Comparison of ENCODE assay signal across 20 cellular contexts in the genomic region with DNA sequence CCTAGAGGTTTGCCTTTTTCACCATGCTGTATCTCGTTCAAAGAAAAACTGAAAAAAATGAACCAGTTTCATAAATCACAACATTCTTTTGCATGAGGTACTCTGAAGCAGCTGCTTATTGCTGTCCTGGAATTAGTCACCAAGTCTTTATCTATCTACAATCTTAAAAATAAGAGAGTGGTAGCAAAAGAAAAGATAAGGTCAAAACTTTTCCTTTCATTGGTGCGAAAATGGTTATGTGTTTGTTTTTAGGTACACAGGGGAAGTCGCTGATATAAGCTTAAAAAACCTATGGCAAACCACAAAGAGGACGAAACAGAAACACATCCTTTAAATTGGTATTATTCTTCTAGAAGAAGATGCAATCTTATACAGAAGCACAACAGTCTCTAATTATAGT. TPM values are rescaled to one million over a fixed set of nuclear protein-coding genes. Genes with fewer than 3 reads are reported as not detected.
DNase-seq lines count a peak whose midpoint lies in the region; ATAC-seq lines count a peak whose summit lies in the region.
"Had no signal": no experiment of that assay in that cellular context is flagged by ENCODE, and none has a peak within 500 bp of the region (broad histone marks: within the 10 kb centered on the region; RNA-seq: fewer than 3 reads in every experiment).

No MANE protein-coding gene starts in this region.

- H3K27ac Mint-ChIP-seq in activated naive CD8-positive, alpha-beta T cell treated with anti-CD3 and anti-CD28 coated beads for 36 hours: no peak overlapping the region
- H3K27ac Mint-ChIP-seq: activated naive CD4-positive, alpha-beta T cell treated with anti-CD3 and anti-CD28 coated beads for 36 hours; CD8-positive, alpha-beta T cell had no signal

- no peak for DNase-seq in NK-92 treated with Interleukin-12 subunit alpha and Interleukin-12 subunit beta, amount 100 ng/mL, for 24 hours (lab: John Stamatoyannopoulos, UW)
- no peak for DNase-seq in activated naive CD8-positive, alpha-beta T cell treated with anti-CD3 and anti-CD28 coated beads for 36 hours
- DNase-seq in NCI-H82 (lab: John Stamatoyannopoulos, UW): no peak
- DNase-seq in NCI-H1436 (lab: John Stamatoyannopoulos, UW): no peak
- DNase-seq: activated CD8-positive, alpha-beta memory T cell treated with anti-CD3 and anti-CD28 coated beads, Interleukin-2, amount 50 U/mL, for 48 hours; activated naive CD4-positive, alpha-beta T cell treated with anti-CD3 and anti-CD28 coated beads for 36 hours; CD8-positive, alpha-beta T cell; colonic mucosa; gastrocnemius medialis; NCI-H187; NCI-H446 treated with DMSO at 0.1 percent for 48 hours; SJCRH30; stimulated activated CD4-positive, alpha-beta T cell treated with anti-CD3 and anti-CD28 coated beads, Interleukin-2, amount 100 ng/mL, for 48 hours had no signal

- peak; percentile 82 for ATAC-seq in GM18502 (IDR thresholded peaks at IDR 0.05; ENCODE audit: poor library complexity, unreplicated experiment)
- ATAC-seq in GM19395 (IDR thresholded peaks at IDR 0.05; ENCODE audit: unreplicated experiment): peak; percentile 82
- peak; percentile 66 for ATAC-seq in HG02642 (IDR thresholded peaks at IDR 0.05; ENCODE audit: poor library complexity, unreplicated experiment)
- peak; percentile 77 for ATAC-seq in HG03520 (IDR thresholded peaks at IDR 0.05; ENCODE audit: unreplicated experiment)
- ATAC-seq: CD8-positive, alpha-beta T cell; gastrocnemius medialis; left lobe of liver had no signal

- no peak overlapping the region for H3K4me3 Mint-ChIP-seq in activated naive CD8-positive, alpha-beta T cell treated with anti-CD3 and anti-CD28 coated beads for 36 hours
- H3K4me3 Mint-ChIP-seq: activated naive CD4-positive, alpha-beta T cell treated with anti-CD3 and anti-CD28 coated beads for 36 hours; CD8-positive, alpha-beta T cell had no signal

- H3K4me1 Mint-ChIP-seq in activated naive CD8-positive, alpha-beta T cell treated with anti-CD3 and anti-CD28 coated beads for 36 hours: no peaks in the 10 kb centered on the region

- H3K27me3 Mint-ChIP-seq in activated naive CD8-positive, alpha-beta T cell treated with anti-CD3 and anti-CD28 coated beads for 36 hours: no peaks in the 10 kb centered on the region

- H3K9me3 Mint-ChIP-seq in activated naive CD8-positive, alpha-beta T cell treated with anti-CD3 and anti-CD28 coated beads for 36 hours: no peaks in the 10 kb centered on the region
- H3K9me3 Mint-ChIP-seq: activated naive CD4-positive, alpha-beta T cell treated with anti-CD3 and anti-CD28 coated beads for 36 hours; CD8-positive, alpha-beta T cell had no signal

- H3K36me3 Mint-ChIP-seq in activated naive CD8-positive, alpha-beta T cell treated with anti-CD3 and anti-CD28 coated beads for 36 hours: peaks cover 70% of the 10 kb centered on the region

RNA-seq across cellular contexts. Expression of gene OBI1, which starts 20.7 kb away (rescaled TPM):
- 10 to 100 TPM; 23.0 to 24.9 TPM for total RNA-seq in activated naive CD8-positive, alpha-beta T cell treated with anti-CD3 and anti-CD28 coated beads for 36 hours

RNA-seq across cellular contexts. Expression of gene POU4F1, which starts 34.9 kb away (rescaled TPM):
- total RNA-seq in activated naive CD8-positive, alpha-beta T cell treated with anti-CD3 and anti-CD28 coated beads for 36 hours: under 1 TPM; 0.08 TPM
- total RNA-seq: colonic mucosa, gastrocnemius medialis, HT1080, left lobe of liver, omental fat pad had no signal
